In the genomic region with DNA sequence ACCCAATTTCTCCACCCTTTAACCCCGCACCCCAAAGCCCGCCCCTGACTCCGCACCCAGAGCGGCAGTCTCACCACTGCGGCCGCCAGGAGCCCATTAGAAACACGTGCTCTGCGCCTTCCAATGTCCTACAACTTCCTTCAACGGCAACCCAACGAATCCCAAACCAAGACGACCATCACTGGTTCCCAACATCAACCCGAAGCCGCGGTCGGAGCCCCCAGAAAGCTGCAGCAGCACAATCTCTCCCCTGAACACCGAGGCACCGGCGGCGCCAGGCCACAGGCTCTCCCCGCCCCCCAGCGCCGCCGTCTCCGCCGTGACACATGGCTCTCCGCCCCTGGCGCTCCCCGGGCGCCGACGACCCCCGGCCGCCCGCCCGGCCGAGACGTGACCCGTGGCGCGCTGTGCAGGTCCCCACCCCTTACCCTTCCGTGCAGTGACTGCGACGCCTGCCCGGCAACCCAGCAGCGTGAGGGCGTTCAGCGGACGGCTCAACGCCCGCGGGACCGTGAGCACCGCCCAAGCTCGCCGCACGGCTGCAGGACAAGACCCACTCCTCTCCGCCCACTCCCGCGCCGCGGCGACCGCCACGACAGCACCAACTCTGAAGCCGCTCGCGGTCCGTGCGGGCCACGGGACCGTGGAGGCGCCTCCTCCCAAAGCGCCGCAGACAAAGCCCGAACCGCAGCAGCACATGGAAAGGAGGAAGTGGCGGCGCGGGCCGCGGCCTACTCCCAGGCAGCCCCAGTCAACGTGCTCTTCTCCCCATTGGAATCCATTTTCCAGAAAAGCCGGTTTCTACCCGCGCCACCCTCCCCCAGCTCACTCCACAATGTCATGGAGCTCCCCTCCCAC, we compare ENCODE assay signal across 1 cellular context.
A peak's percentile ranks its signal among the peaks of the same experiment; 100 is the strongest.
TF ChIP-seq lines count a peak whose summit lies in the region.

No MANE protein-coding gene starts in this region.

TF ChIP-seq in HepG2, 621 proteins besides CTCF, POLR2A, EP300 and RAD21 (continued from another document and continues in another):
- TF ChIP-seq, protein P1, sequence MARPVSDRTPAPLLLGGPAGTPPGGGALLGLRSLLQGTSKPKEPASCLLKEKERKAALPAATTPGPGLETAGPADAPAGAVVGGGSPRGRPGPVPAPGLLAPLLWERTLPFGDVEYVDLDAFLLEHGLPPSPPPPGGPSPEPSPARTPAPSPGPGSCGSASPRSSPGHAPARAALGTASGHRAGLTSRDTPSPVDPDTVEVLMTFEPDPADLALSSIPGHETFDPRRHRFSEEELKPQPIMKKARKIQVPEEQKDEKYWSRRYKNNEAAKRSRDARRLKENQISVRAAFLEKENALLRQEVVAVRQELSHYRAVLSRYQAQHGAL (CRISPR knock-in tag; IDR thresholded peaks at IDR 0.05; ENCODE audit: not compliant biosample characterization): no peak
- TF ChIP-seq ZNF510 (CRISPR knock-in tag; IDR thresholded peaks at IDR 0.05; ENCODE audit: low read depth): no peak
- peak; percentile 6; the same call in 1 of the 2 replicates for TF ChIP-seq RARA (CRISPR knock-in tag; IDR thresholded peaks at IDR 0.05)
- peak; percentile 87 for TF ChIP-seq ZNF547 (CRISPR knock-in tag; IDR thresholded peaks at IDR 0.05)
- no peak for TF ChIP-seq ZNF570 (CRISPR knock-in tag; IDR thresholded peaks at IDR 0.05; ENCODE audit: borderline replicate concordance)
- no peak for TF ChIP-seq NBN (conservative IDR thresholded peaks at IDR 0.05)
- TF ChIP-seq, protein P2, sequence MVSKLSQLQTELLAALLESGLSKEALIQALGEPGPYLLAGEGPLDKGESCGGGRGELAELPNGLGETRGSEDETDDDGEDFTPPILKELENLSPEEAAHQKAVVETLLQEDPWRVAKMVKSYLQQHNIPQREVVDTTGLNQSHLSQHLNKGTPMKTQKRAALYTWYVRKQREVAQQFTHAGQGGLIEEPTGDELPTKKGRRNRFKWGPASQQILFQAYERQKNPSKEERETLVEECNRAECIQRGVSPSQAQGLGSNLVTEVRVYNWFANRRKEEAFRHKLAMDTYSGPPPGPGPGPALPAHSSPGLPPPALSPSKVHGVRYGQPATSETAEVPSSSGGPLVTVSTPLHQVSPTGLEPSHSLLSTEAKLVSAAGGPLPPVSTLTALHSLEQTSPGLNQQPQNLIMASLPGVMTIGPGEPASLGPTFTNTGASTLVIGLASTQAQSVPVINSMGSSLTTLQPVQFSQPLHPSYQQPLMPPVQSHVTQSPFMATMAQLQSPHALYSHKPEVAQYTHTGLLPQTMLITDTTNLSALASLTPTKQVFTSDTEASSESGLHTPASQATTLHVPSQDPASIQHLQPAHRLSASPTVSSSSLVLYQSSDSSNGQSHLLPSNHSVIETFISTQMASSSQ (IDR thresholded peaks at IDR 0.05; ENCODE audit: low read depth): no peak
- TF ChIP-seq, protein P2 (CRISPR knock-in tag; IDR thresholded peaks at IDR 0.05; ENCODE audit: borderline replicate concordance): no peak
- TF ChIP-seq, protein P3, sequence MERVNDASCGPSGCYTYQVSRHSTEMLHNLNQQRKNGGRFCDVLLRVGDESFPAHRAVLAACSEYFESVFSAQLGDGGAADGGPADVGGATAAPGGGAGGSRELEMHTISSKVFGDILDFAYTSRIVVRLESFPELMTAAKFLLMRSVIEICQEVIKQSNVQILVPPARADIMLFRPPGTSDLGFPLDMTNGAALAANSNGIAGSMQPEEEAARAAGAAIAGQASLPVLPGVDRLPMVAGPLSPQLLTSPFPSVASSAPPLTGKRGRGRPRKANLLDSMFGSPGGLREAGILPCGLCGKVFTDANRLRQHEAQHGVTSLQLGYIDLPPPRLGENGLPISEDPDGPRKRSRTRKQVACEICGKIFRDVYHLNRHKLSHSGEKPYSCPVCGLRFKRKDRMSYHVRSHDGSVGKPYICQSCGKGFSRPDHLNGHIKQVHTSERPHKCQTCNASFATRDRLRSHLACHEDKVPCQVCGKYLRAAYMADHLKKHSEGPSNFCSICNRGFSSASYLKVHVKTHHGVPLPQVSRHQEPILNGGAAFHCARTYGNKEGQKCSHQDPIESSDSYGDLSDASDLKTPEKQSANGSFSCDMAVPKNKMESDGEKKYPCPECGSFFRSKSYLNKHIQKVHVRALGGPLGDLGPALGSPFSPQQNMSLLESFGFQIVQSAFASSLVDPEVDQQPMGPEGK (CRISPR knock-in tag; IDR thresholded peaks at IDR 0.05): no peak
- peak; percentile 50; the same call in 1 of the 2 replicates for TF ChIP-seq ZBTB20 (CRISPR knock-in tag; IDR thresholded peaks at IDR 0.05; ENCODE audit: borderline replicate concordance, low read depth)
- TF ChIP-seq MAZ (IDR thresholded peaks at IDR 0.05; ENCODE audit: borderline replicate concordance, low read depth, low read length): no peak
- TF ChIP-seq MAZ (CRISPR knock-in tag; IDR thresholded peaks at IDR 0.05; ENCODE audit: low read depth): no peak
- no peak; the same call in 1 of the 2 replicates for TF ChIP-seq SRY (CRISPR knock-in tag; IDR thresholded peaks at IDR 0.05)
- no peak for TF ChIP-seq CAMTA2 (CRISPR knock-in tag; IDR thresholded peaks at IDR 0.05; ENCODE audit: borderline replicate concordance)
- no peak; the same call in 1 of the 2 replicates for TF ChIP-seq ATAD3A (CRISPR knock-in tag; IDR thresholded peaks at IDR 0.05)
- TF ChIP-seq ZNF703 (CRISPR knock-in tag; IDR thresholded peaks at IDR 0.05; ENCODE audit: borderline replicate concordance): no peak
- TF ChIP-seq ZNF30 (CRISPR knock-in tag; IDR thresholded peaks at IDR 0.05): no peak
- TF ChIP-seq ZSCAN20 (CRISPR knock-in tag; IDR thresholded peaks at IDR 0.05; ENCODE audit: borderline replicate concordance): no peak
- no peak; the same call in 1 of the 2 replicates for TF ChIP-seq ZNF543 (CRISPR knock-in tag; IDR thresholded peaks at IDR 0.05)
- no peak for TF ChIP-seq ZNF816 (CRISPR knock-in tag; IDR thresholded peaks at IDR 0.05; ENCODE audit: borderline replicate concordance)
- TF ChIP-seq PAWR (CRISPR knock-in tag; IDR thresholded peaks at IDR 0.05; ENCODE audit: borderline replicate concordance): no peak
- TF ChIP-seq CSRNP2 (CRISPR knock-in tag; conservative IDR thresholded peaks at IDR 0.05; ENCODE audit: low read depth): no peak; the same call in 1 of the 2 replicates
- TF ChIP-seq ZEB1 (IDR thresholded peaks at IDR 0.05; ENCODE audit: insufficient replicate concordance, low read depth): no peak
- no peak for TF ChIP-seq PPARG (CRISPR knock-in tag; conservative IDR thresholded peaks at IDR 0.05)
- peak; percentile 63; the same call in 1 of the 2 replicates for TF ChIP-seq ZNF841 (CRISPR knock-in tag; IDR thresholded peaks at IDR 0.05; ENCODE audit: borderline replicate concordance)
- TF ChIP-seq IRX3 (CRISPR knock-in tag; IDR thresholded peaks at IDR 0.05; ENCODE audit: borderline replicate concordance, low read depth): 0 out of 2 replicates have a peak, but pooled peaks have one; percentile 51
- TF ChIP-seq ZBTB26 (CRISPR knock-in tag; IDR thresholded peaks at IDR 0.05; ENCODE audit: borderline replicate concordance): 0 out of 2 replicates have a peak, but pooled peaks have one; percentile 40
- TF ChIP-seq KLF12 (CRISPR knock-in tag; IDR thresholded peaks at IDR 0.05; ENCODE audit: borderline replicate concordance): peak; percentile 50; the same call in 1 of the 2 replicates
- peak; percentile 60; the same call in 1 of the 2 replicates for TF ChIP-seq ARHGAP35 (CRISPR knock-in tag; IDR thresholded peaks at IDR 0.05; ENCODE audit: borderline replicate concordance)
- TF ChIP-seq ZNF639 (CRISPR knock-in tag; conservative IDR thresholded peaks at IDR 0.05): 0 out of 2 replicates have a peak, but pooled peaks have one; percentile 51
- TF ChIP-seq, protein P4, sequence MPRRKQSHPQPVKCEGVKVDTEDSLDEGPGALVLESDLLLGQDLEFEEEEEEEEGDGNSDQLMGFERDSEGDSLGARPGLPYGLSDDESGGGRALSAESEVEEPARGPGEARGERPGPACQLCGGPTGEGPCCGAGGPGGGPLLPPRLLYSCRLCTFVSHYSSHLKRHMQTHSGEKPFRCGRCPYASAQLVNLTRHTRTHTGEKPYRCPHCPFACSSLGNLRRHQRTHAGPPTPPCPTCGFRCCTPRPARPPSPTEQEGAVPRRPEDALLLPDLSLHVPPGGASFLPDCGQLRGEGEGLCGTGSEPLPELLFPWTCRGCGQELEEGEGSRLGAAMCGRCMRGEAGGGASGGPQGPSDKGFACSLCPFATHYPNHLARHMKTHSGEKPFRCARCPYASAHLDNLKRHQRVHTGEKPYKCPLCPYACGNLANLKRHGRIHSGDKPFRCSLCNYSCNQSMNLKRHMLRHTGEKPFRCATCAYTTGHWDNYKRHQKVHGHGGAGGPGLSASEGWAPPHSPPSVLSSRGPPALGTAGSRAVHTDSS (CRISPR knock-in tag; conservative IDR thresholded peaks at IDR 0.05): no peak
- no peak for TF ChIP-seq ZNF430 (CRISPR knock-in tag; IDR thresholded peaks at IDR 0.05)
- no peak for TF ChIP-seq SP1 (IDR thresholded peaks at IDR 0.05)
- no peak for TF ChIP-seq SP1 (CRISPR knock-in tag; IDR thresholded peaks at IDR 0.05)
- no peak for TF ChIP-seq SMARCE1 (IDR thresholded peaks at IDR 0.05; ENCODE audit: borderline replicate concordance)
- TF ChIP-seq, protein P5, sequence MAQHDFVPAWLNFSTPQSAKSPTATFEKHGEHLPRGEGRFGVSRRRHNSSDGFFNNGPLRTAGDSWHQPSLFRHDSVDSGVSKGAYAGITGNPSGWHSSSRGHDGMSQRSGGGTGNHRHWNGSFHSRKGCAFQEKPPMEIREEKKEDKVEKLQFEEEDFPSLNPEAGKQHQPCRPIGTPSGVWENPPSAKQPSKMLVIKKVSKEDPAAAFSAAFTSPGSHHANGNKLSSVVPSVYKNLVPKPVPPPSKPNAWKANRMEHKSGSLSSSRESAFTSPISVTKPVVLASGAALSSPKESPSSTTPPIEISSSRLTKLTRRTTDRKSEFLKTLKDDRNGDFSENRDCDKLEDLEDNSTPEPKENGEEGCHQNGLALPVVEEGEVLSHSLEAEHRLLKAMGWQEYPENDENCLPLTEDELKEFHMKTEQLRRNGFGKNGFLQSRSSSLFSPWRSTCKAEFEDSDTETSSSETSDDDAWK (CRISPR knock-in tag; IDR thresholded peaks at IDR 0.05): no peak
